In genomic region chr22:40025856-40026255, GRCh38 we compare ENCODE assay signal across 27 cellular contexts. TPM values are rescaled to one million over a fixed set of nuclear protein-coding genes. Genes with fewer than 3 reads are reported as not detected.
"Had no signal": no experiment of that assay in that cellular context is flagged by ENCODE, and none has a peak within 500 bp of the region (broad histone marks: within the 10 kb centered on the region; RNA-seq: fewer than 3 reads in every experiment).

No MANE protein-coding gene starts in this region.

- H3K9me3 ChIP-seq: heart right ventricle, left lung, pancreas, prostate gland, sigmoid colon, stomach, testis, thyroid gland, transverse colon, upper lobe of left lung, vagina had no signal

- H3K4me3 ChIP-seq: heart right ventricle, hepatocyte, left lung, lung, pancreas, prostate gland, sigmoid colon, stomach, testis, thyroid gland, transverse colon, upper lobe of left lung, vagina had no signal

- H3K36me3 ChIP-seq: heart right ventricle, left lung, sigmoid colon, transverse colon, upper lobe of left lung, vagina had no signal

- DNase-seq: heart right ventricle; left colon; left lung; mesendoderm; naive B cell; natural killer cell; nucleus accumbens; pancreas; retina; right cardiac atrium; sigmoid colon; small intestine; stimulated activated CD4-positive, alpha-beta T cell treated with anti-CD3 and anti-CD28 coated beads, Interleukin-1b, Interleukin-23, amount 100 ng/mL, for 48 hours; stimulated activated CD4-positive, alpha-beta T cell treated with anti-CD3 and anti-CD28 coated beads, Interleukin-2, amount 100 ng/mL, for 48 hours; stimulated activated naive B cell treated with anti-CD40 and anti-IgM and Interleukin-4, amounts not matched to agents 10 μg/mL and 1 μg/mL and 100 μg/mL, for 72 hours; stimulated activated naive CD8-positive, alpha-beta T cell treated with anti-CD3 and anti-CD28 coated beads, Interleukin-15, Interleukin-2, amounts not matched to agents 100 U/mL and 50 U/mL, for 24 hours; stomach; testis; thyroid gland; transverse colon; upper lobe of left lung had no signal

- ATAC-seq: left colon; left lung; natural killer cell; right cardiac atrium; stimulated activated naive B cell treated with anti-CD40 and anti-IgM and Interleukin-4, amounts not matched to agents 10 μg/mL and 1 μg/mL and 100 μg/mL, for 72 hours; stimulated activated naive CD8-positive, alpha-beta T cell treated with anti-CD3 and anti-CD28 coated beads, Interleukin-15, Interleukin-2, amounts not matched to agents 100 U/mL and 50 U/mL, for 24 hours had no signal

- H3K4me1 ChIP-seq: left lung, pancreas, sigmoid colon, testis had no signal

- FAIRE-seq: keratinocyte, pancreas, small intestine had no signal

- H3K27ac ChIP-seq: heart right ventricle, hepatocyte, left lung, pancreas, prostate gland, sigmoid colon, stomach, testis, transverse colon, upper lobe of left lung, vagina had no signal

- H3K27me3 ChIP-seq: hepatocyte, left lung, pancreas, stomach, testis, thyroid gland, transverse colon, upper lobe of left lung, vagina had no signal

RNA-seq across cellular contexts. Expression of gene FAM83F, which starts 31.1 kb away (rescaled TPM):
- total RNA-seq: osteoblast had no signal
